Comparison of ENCODE assay signal across 1 cellular context in the genomic region with DNA sequence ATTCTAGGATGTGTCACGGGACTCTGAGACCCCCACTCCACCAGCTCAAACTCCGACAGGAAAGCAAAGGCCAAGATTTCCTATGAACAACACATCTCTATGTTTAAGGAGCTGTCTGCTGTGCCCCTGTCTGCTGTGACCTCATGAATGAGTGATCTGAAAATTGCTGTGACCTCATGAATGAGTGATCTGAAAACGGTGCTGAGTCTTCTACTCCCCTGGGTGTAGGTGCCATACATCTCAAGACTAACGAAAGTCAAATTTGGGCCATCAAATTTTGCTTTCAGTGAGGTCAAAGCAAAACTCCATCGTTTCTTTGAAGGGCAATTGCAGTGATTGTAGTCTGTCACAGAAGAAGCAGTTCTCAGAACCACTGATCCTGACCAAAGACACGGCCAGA.
A peak's percentile ranks its signal among the peaks of the same experiment; 100 is the strongest.
TF ChIP-seq lines count a peak whose summit lies in the region.

No MANE protein-coding gene starts in this region.

TF ChIP-seq in HepG2, 621 proteins besides CTCF, POLR2A, EP300 and RAD21:
- TF ChIP-seq SOX13 (IDR thresholded peaks at IDR 0.05): no peak
- no peak for TF ChIP-seq SOX13 (CRISPR knock-in tag; conservative IDR thresholded peaks at IDR 0.05 in 1 of 2, IDR thresholded peaks at IDR 0.05 in 1 of 2)
- TF ChIP-seq CREB1 (IDR thresholded peaks at IDR 0.05): peak; percentile 51; the same call in 1 of the 2 replicates
- TF ChIP-seq CREB1 (CRISPR knock-in tag; IDR thresholded peaks at IDR 0.05): no peak
- TF ChIP-seq, protein P1, sequence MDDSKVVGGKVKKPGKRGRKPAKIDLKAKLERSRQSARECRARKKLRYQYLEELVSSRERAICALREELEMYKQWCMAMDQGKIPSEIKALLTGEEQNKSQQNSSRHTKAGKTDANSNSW (CRISPR knock-in tag; IDR thresholded peaks at IDR 0.05; ENCODE audit: borderline replicate concordance): no peak
- TF ChIP-seq ZNF792 (CRISPR knock-in tag; IDR thresholded peaks at IDR 0.05): no peak
